ENCODE assay signal across 8 cellular contexts in the genomic region with DNA sequence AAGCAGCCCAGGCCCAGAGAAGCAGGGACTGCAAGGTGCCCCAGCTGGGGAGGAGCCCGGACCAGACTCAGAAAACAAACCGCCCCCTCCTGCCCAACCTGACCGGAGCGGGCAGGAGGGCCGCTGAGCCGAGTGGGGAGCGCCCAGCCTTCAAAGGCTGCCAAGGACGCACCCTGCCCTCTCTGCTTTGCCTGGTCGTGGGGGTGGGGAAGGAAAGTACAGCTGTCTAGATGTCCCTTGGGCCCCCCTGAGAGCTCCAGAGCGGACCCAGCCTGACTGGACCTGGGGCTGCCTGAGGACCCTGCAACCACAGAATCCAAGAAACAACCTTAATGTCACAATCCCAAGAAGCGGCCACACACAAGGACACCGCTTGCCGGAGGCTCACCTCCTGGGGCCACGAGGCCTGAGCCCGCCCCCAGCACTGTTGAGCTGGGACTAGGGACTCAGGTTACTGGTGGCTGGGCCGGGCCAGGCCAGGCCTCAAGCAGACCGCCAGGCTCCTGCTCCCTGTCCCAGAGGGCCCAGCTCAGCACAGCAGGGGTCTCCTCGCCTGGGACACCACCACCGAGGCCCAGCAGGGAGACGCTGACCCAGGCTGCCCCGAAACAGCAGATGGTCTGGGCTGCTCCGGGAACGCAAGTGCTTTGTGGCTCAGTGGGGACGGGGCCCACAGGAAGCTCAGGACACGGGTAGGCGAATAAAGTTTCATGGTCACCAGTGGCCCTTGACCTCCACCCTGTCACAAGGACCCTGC. TPM values are rescaled to one million over a fixed set of nuclear protein-coding genes. Genes with fewer than 3 reads are reported as not detected.
DNase-seq lines count a peak whose midpoint lies in the region; ATAC-seq and TF ChIP-seq lines count a peak whose summit lies in the region.

No MANE protein-coding gene starts in this region.

- CTCF ChIA-PET in activated CD8-positive, alpha-beta T cell treated with anti-CD3 and anti-CD28 coated beads for 36 hours (lab: Charles Lee), result interaction anchor here (0.7 to 1.6 kb wide), 7 partner anchors 24 to 192 kb away, joined by 3 to 17 read pairs (median 3); partner anchors contain the start of gene AURKAIP1

- H3K9ac ChIP-seq in smooth muscle cell (ENCODE audit: low read depth), result peak overlapping the region; percentile 47

- intact Hi-C loops in activated CD8-positive, alpha-beta T cell treated with anti-CD3 and anti-CD28 coated beads for 36 hours (cut with micrococcal nuclease), result no loop called here

- H3F3A ChIP-seq in smooth muscle cell (ENCODE audit: low read depth), result peaks cover 6% of the 10 kb centered on the region

- peak overlapping the region; percentile 72 for H3K4me3 Mint-ChIP-seq in T-helper 2 cell treated with Interferon-gamma antibody and Interleukin-4, amounts not matched to agents 5 μg/mL and 100 μg/mL, for 36 hours
- H3K4me3 Mint-ChIP-seq in activated CD8-positive, alpha-beta T cell treated with anti-CD3 and anti-CD28 coated beads for 36 hours, result peak overlapping the region; percentile 78

- no peak for TF ChIP-seq CTCF in activated CD8-positive, alpha-beta T cell treated with anti-CD3 and anti-CD28 coated beads for 36 hours (IDR thresholded peaks at IDR 0.05)
- TF ChIP-seq CTCF in smooth muscle cell (IDR thresholded peaks at IDR 0.05; ENCODE audit: borderline replicate concordance, insufficient read depth, poor library complexity, severe bottlenecking), result no peak

- H3K27me3 Mint-ChIP-seq in T-helper 2 cell treated with Interferon-gamma antibody and Interleukin-4, amounts not matched to agents 5 μg/mL and 100 μg/mL, for 36 hours (ENCODE audit: low read depth), result peaks cover 8% of the 10 kb centered on the region
- peaks cover 8% of the 10 kb centered on the region for H3K27me3 Mint-ChIP-seq in activated CD8-positive, alpha-beta T cell treated with anti-CD3 and anti-CD28 coated beads for 36 hours

- no peak for ATAC-seq in activated CD8-positive, alpha-beta T cell treated with anti-CD3 and anti-CD28 coated beads for 36 hours
- ATAC-seq in HG03432 (IDR thresholded peaks at IDR 0.05; ENCODE audit: unreplicated experiment), result no peak

- H3K4me3 ChIP-seq in iPS DF 6.9 (ENCODE audit: low read length) (peak overlapping the region; percentile 55; the same call in 1 of the 2 replicates), smooth muscle cell (peak overlapping the region; percentile 72)

- H3K9me3 Mint-ChIP-seq in T-helper 2 cell treated with Interferon-gamma antibody and Interleukin-4, amounts not matched to agents 5 μg/mL and 100 μg/mL, for 36 hours, result no peaks in the 10 kb centered on the region
- no peaks in the 10 kb centered on the region for H3K9me3 Mint-ChIP-seq in activated CD8-positive, alpha-beta T cell treated with anti-CD3 and anti-CD28 coated beads for 36 hours

- H3K4me1 ChIP-seq in iPS DF 6.9 (ENCODE audit: control insufficient read depth, insufficient read depth, low read length), result peaks cover 14% of the 10 kb centered on the region
- H3K4me1 ChIP-seq in smooth muscle cell (ENCODE audit: low read depth), result peaks cover 12% of the 10 kb centered on the region

- peaks cover 57% of the 10 kb centered on the region for H3K79me2 ChIP-seq in smooth muscle cell (ENCODE audit: low read depth)

- no peak overlapping the region for H3K27ac ChIP-seq in iPS DF 6.9 (ENCODE audit: low read length)
- peak overlapping the region; percentile 15 for H3K27ac ChIP-seq in smooth muscle cell (ENCODE audit: low read depth)

- peak overlapping the region; percentile 97 for H3K4me2 ChIP-seq in smooth muscle cell

- POLR2A ChIA-PET in activated CD8-positive, alpha-beta T cell treated with anti-CD3 and anti-CD28 coated beads for 36 hours (lab: Charles Lee), result interaction anchor here (0.9 to 1.5 kb wide), 6 partner anchors 17 to 52 kb away, joined by 3 to 6 read pairs (median 4); partner anchors contain the start of gene TAS1R3

- no peaks in the 10 kb centered on the region for H3K27me3 ChIP-seq in iPS DF 6.9 (ENCODE audit: control insufficient read depth, insufficient read depth, low read length)
- H3K27me3 ChIP-seq in smooth muscle cell (ENCODE audit: low read depth), result no peaks in the 10 kb centered on the region

- H3K9me3 ChIP-seq in iPS DF 6.9 (ENCODE audit: control insufficient read depth, insufficient read depth, low read length) (no peaks in the 10 kb centered on the region), smooth muscle cell (replicated peaks; ENCODE audit: low read depth) (no peaks in the 10 kb centered on the region)

- no peak for DNase-seq in T-helper 2 cell treated with Interferon-gamma antibody and Interleukin-4, amounts not matched to agents 5 μg/mL and 100 μg/mL, for 36 hours (ENCODE audit: low spot score)
- DNase-seq in T-helper 2 cell (no peak), iPS DF 6.9 (ENCODE audit: low read depth, low spot score) (no peak), smooth muscle cell (lab: John Stamatoyannopoulos, UW; ENCODE audit: unreplicated experiment) (no peak), ACHN (no peak), NCI-H446 treated with DMSO at 0.1 percent for 48 hours (lab: John Stamatoyannopoulos, UW) (no peak)
- no peak for DNase-seq in activated CD8-positive, alpha-beta T cell treated with anti-CD3 and anti-CD28 coated beads for 36 hours

- no peak overlapping the region for H2AFZ ChIP-seq in smooth muscle cell (ENCODE audit: low read depth)

- no peaks in the 10 kb centered on the region for H3K36me3 Mint-ChIP-seq in T-helper 2 cell treated with Interferon-gamma antibody and Interleukin-4, amounts not matched to agents 5 μg/mL and 100 μg/mL, for 36 hours (ENCODE audit: low read depth)
- H3K36me3 Mint-ChIP-seq in activated CD8-positive, alpha-beta T cell treated with anti-CD3 and anti-CD28 coated beads for 36 hours (ENCODE audit: low read depth), result no peaks in the 10 kb centered on the region

- peak overlapping the region; percentile 47 for H3K27ac Mint-ChIP-seq in T-helper 2 cell treated with Interferon-gamma antibody and Interleukin-4, amounts not matched to agents 5 μg/mL and 100 μg/mL, for 36 hours
- peak overlapping the region; percentile 25 for H3K27ac Mint-ChIP-seq in activated CD8-positive, alpha-beta T cell treated with anti-CD3 and anti-CD28 coated beads for 36 hours

- H4K20me1 ChIP-seq in smooth muscle cell (ENCODE audit: low read depth), result peaks cover 71% of the 10 kb centered on the region

- in situ Hi-C loops in ACHN (cut with HindIII; ENCODE audit: low pct_ligation_motif_present, low pct_unique_long_range_greater_than_20kb, low sequenced_read_pairs), result no loop called here

- peaks cover 5% of the 10 kb centered on the region for H3K4me1 Mint-ChIP-seq in T-helper 2 cell treated with Interferon-gamma antibody and Interleukin-4, amounts not matched to agents 5 μg/mL and 100 μg/mL, for 36 hours (ENCODE audit: low read depth)
- H3K4me1 Mint-ChIP-seq in activated CD8-positive, alpha-beta T cell treated with anti-CD3 and anti-CD28 coated beads for 36 hours (ENCODE audit: low read depth), result peaks cover 29% of the 10 kb centered on the region

- H3K36me3 ChIP-seq in iPS DF 6.9 (ENCODE audit: control insufficient read depth, insufficient read depth, low read length) (no peaks in the 10 kb centered on the region; the same call in 1 of the 2 replicates), smooth muscle cell (ENCODE audit: low read depth) (no peaks in the 10 kb centered on the region)

- WGBS in iPS DF 6.9 (ENCODE audit: insufficient coverage, insufficient read length), result no CpG with 5 or more reads among the region's 26 CpGs
- 33% methylated on average over 26 of the region's 26 CpGs for WGBS in smooth muscle cell (ENCODE audit: low lambda C conversion rate)

RNA-seq across cellular contexts. Expression of gene DVL1, which starts 1.4 kb away (rescaled TPM):
- 10 to 100 TPM; 37.2 to 39.2 TPM for total RNA-seq in activated CD8-positive, alpha-beta T cell treated with anti-CD3 and anti-CD28 coated beads for 36 hours
- total RNA-seq in smooth muscle cell, result 28.5 and 37.8 TPM in 2 replicates
- 28.7 and 43.5 TPM in 2 replicates for polyA plus RNA-seq in smooth muscle cell

RNA-seq across cellular contexts. Expression of gene MXRA8, which starts 10.5 kb away (rescaled TPM):
- under 1 TPM; 0.92 to 0.98 TPM for total RNA-seq in activated CD8-positive, alpha-beta T cell treated with anti-CD3 and anti-CD28 coated beads for 36 hours
- 240 and 266 TPM in 2 replicates for total RNA-seq in smooth muscle cell
- 473 and 597 TPM in 2 replicates for polyA plus RNA-seq in smooth muscle cell

RNA-seq across cellular contexts. Expression of gene TAS1R3, which starts 16.8 kb away (rescaled TPM):
- under 1 TPM; 0.13 to 0.14 TPM for total RNA-seq in activated CD8-positive, alpha-beta T cell treated with anti-CD3 and anti-CD28 coated beads for 36 hours
- 0.18 and 0.36 TPM in 2 replicates for total RNA-seq in smooth muscle cell
- polyA plus RNA-seq in smooth muscle cell, result 0.39 and 0.79 TPM in 2 replicates

RNA-seq across cellular contexts. Expression of gene CPTP, which starts 23.2 kb away (rescaled TPM):
- total RNA-seq in activated CD8-positive, alpha-beta T cell treated with anti-CD3 and anti-CD28 coated beads for 36 hours, result 10 to 100 TPM in 1 of 2 experiments, 1 to 10 TPM in 1; 8.4 to 11.0 TPM
- total RNA-seq in smooth muscle cell, result 13.8 and 16.2 TPM in 2 replicates
- 32.5 and 34.3 TPM in 2 replicates for polyA plus RNA-seq in smooth muscle cell

RNA-seq across cellular contexts. Expression of gene INTS11, which starts 23.4 kb away (rescaled TPM):
- 100 to 1,000 TPM; 110 to 122 TPM for total RNA-seq in activated CD8-positive, alpha-beta T cell treated with anti-CD3 and anti-CD28 coated beads for 36 hours
- 48.5 and 49.3 TPM in 2 replicates for total RNA-seq in smooth muscle cell
- 63.1 and 82.1 TPM in 2 replicates for polyA plus RNA-seq in smooth muscle cell

Comparison
In these comparisons a context has a peak if more than half of its experiments do, and no peak if none do; other contexts are left out.
1. RNA of gene MXRA8, which starts 10.5 kb away (total RNA-seq): 240 to 266 TPM in smooth muscle cell; 0.92 to 0.98 TPM in activated CD8-positive, alpha-beta T cell treated with anti-CD3 and anti-CD28 coated beads for 36 hours; every median in the first group is over 100 times any median in the second.